In genomic region chr6:36727491-36728021, GRCh38 we compare ENCODE assay signal across 11 cellular contexts. TPM values are rescaled to one million over a fixed set of nuclear protein-coding genes. Genes with fewer than 3 reads are reported as not detected.
DNase-seq lines count a peak whose midpoint lies in the region; ATAC-seq, FAIRE-seq and TF ChIP-seq lines count a peak whose summit lies in the region.
"Had no signal": no experiment of that assay in that cellular context is flagged by ENCODE, and none has a peak within 500 bp of the region (broad histone marks: within the 10 kb centered on the region; RNA-seq: fewer than 3 reads in every experiment).

No MANE protein-coding gene starts in this region.

- H3K27ac Mint-ChIP-seq in stimulated activated memory B cell treated with anti-CD40 and anti-IgM and Interleukin-4, amounts not matched to agents 10 μg/mL and 1 μg/mL and 100 μg/mL, for 72 hours = peak overlapping the region; percentile 46

- TF ChIP-seq CTCF in HepG2 (CRISPR knock-in tag; IDR thresholded peaks at IDR 0.05) (no peak), right lobe of liver (IDR thresholded peaks at IDR 0.05) (no peak), K562 (IDR thresholded peaks at IDR 0.05 in 2 of 3, conservative IDR thresholded peaks at IDR 0.05 in 1 of 3; ENCODE audit: insufficient read depth in 2 of 3, low read depth in 1 of 3, low read length in 3 of 3) (no peak), testis (IDR thresholded peaks at IDR 0.05) (no peak)

- no peaks in the 10 kb centered on the region for H3K36me3 Mint-ChIP-seq in stimulated activated memory B cell treated with anti-CD40 and anti-IgM and Interleukin-4, amounts not matched to agents 10 μg/mL and 1 μg/mL and 100 μg/mL, for 72 hours
- H3K36me3 Mint-ChIP-seq: T-cell had no signal

- H3K9me3 Mint-ChIP-seq in stimulated activated memory B cell treated with anti-CD40 and anti-IgM and Interleukin-4, amounts not matched to agents 10 μg/mL and 1 μg/mL and 100 μg/mL, for 72 hours = peaks cover 3% of the 10 kb centered on the region
- H3K9me3 Mint-ChIP-seq: T-cell had no signal

- intact Hi-C loops in HepG2 (cut with micrococcal nuclease; ENCODE audit: unreplicated experiment) (no loop called here), right lobe of liver (cut with DNase I) (no loop called here), K562 (cut with micrococcal nuclease) (no loop called here), testis (cut with DNase I; ENCODE audit: low total_unique reads) (no loop called here)

- no peaks in the 10 kb centered on the region for H3K4me1 ChIP-seq in HepG2 (ENCODE audit: insufficient read depth, low read length)
- no peaks in the 10 kb centered on the region for H3K4me1 ChIP-seq in right lobe of liver
- H3K4me1 ChIP-seq in K562 (replicated peaks in 1 of 2; ENCODE audit: control insufficient read depth in 2 of 2, insufficient read depth in 2 of 2, low read length in 2 of 2) = peaks cover 0 to 3% of the 10 kb centered on the region in 2 experiments; a peak in 1 of 5 replicates
- H3K4me1 ChIP-seq in testis = peaks cover 3% of the 10 kb centered on the region

- no peak overlapping the region for H2AFZ ChIP-seq in HepG2 (ENCODE audit: low read length)
- H2AFZ ChIP-seq in K562 (ENCODE audit: low read depth, low read length) = no peak overlapping the region
- H2AFZ ChIP-seq: hepatocyte had no signal

- no peak for TF ChIP-seq EP300 in HepG2 (IDR thresholded peaks at IDR 0.05; ENCODE audit: low read depth in 2 of 2, low read length in 2 of 2)
- no peak for TF ChIP-seq EP300 in HepG2 (CRISPR knock-in tag; IDR thresholded peaks at IDR 0.05; ENCODE audit: borderline replicate concordance)
- no peak for TF ChIP-seq EP300 in K562 (IDR thresholded peaks at IDR 0.05; ENCODE audit: low read length)

- H3K27me3 ChIP-seq in HepG2 (ENCODE audit: control insufficient read depth in 1 of 2, insufficient read depth in 2 of 2, low read length in 2 of 2) (peaks cover 4 to 44% of the 10 kb centered on the region in 2 experiments; a peak in 3 of 5 replicates), right lobe of liver (no peaks in the 10 kb centered on the region), K562 (ENCODE audit: control insufficient read depth in 2 of 2, insufficient read depth in 2 of 2, low read length in 2 of 2) (peaks cover 34 to 55% of the 10 kb centered on the region in 2 experiments), testis (no peaks in the 10 kb centered on the region)
- H3K27me3 ChIP-seq: hepatocyte had no signal

- H3K27ac ChIP-seq in HepG2 (ENCODE audit: extremely low read length, insufficient read depth, low read length) = no peak overlapping the region
- H3K27ac ChIP-seq in right lobe of liver = no peak overlapping the region
- H3K27ac ChIP-seq in K562 (ENCODE audit: extremely low read depth, low read depth, low read length) = no peak overlapping the region
- H3K27ac ChIP-seq in testis = no peak overlapping the region
- H3K27ac ChIP-seq: hepatocyte had no signal

- peaks cover 62% of the 10 kb centered on the region for H3K4me1 Mint-ChIP-seq in stimulated activated memory B cell treated with anti-CD40 and anti-IgM and Interleukin-4, amounts not matched to agents 10 μg/mL and 1 μg/mL and 100 μg/mL, for 72 hours

- CTCF ChIA-PET in HepG2 (lab: Yijun Ruan, JAX; ENCODE audit: low intra/inter-chr PET ratio, low total read pairs) = no interaction called here
- CTCF ChIA-PET in K562 (lab: Yijun Ruan, JAX; ENCODE audit: low intra/inter-chr PET ratio) = no interaction called here

- POLR2A ChIA-PET in HepG2 (lab: Yijun Ruan, JAX) (no interaction called here), K562 (lab: Yijun Ruan, JAX) (no interaction called here)

- H3K9ac ChIP-seq in HepG2 (ENCODE audit: insufficient read depth, low read depth, low read length) (no peak overlapping the region), K562 (ENCODE audit: insufficient read depth in 1 of 2, low read depth in 2 of 2, low read length in 2 of 2) (no peak overlapping the region)

- DNase-seq in HepG2 (ENCODE audit: low spot score) (no peak), right lobe of liver (no peak), NCI-H2196 (lab: John Stamatoyannopoulos, UW; ENCODE audit: unreplicated experiment) (peak; percentile 66), K562 (ENCODE audit: extremely low read depth in 1 of 4, low spot score in 3 of 4) (no peak), testis (no peak), amygdala (lab: John Stamatoyannopoulos, UW) (no peak)
- DNase-seq: T-cell had no signal

- H4K20me1 ChIP-seq in HepG2 (ENCODE audit: insufficient read depth, low read length) (no peaks in the 10 kb centered on the region), K562 (replicated peaks; ENCODE audit: control insufficient read depth, insufficient read depth, low read length) (no peaks in the 10 kb centered on the region; the same call in 1 of the 2 replicates)

- no peaks in the 10 kb centered on the region for H3K36me3 ChIP-seq in HepG2 (replicated peaks in 1 of 2; ENCODE audit: control insufficient read depth in 1 of 2, insufficient read depth in 2 of 2, low read length in 2 of 2)
- no peaks in the 10 kb centered on the region for H3K36me3 ChIP-seq in right lobe of liver
- no peaks in the 10 kb centered on the region for H3K36me3 ChIP-seq in K562 (ENCODE audit: control insufficient read depth, insufficient read depth, low read length)
- no peaks in the 10 kb centered on the region for H3K36me3 ChIP-seq in testis (ENCODE audit: low read depth, missing control alignments)

- no peak for FAIRE-seq in HepG2 (lab: Jason Lieb, UNC)
- no peak for FAIRE-seq in K562 (lab: Jason Lieb, UNC)

- H3K27me3 Mint-ChIP-seq in stimulated activated memory B cell treated with anti-CD40 and anti-IgM and Interleukin-4, amounts not matched to agents 10 μg/mL and 1 μg/mL and 100 μg/mL, for 72 hours = no peaks in the 10 kb centered on the region
- H3K27me3 Mint-ChIP-seq: T-cell had no signal

- in situ Hi-C loops in HepG2 (cut with HindIII; ENCODE audit: extremely low pct_ligation_motif_present, low pct_unique_long_range_greater_than_20kb) (no loop called here), K562 (cut with MboI) (loop anchor here (10.0 kb wide), 1 partner anchor 113 kb away; no protein-coding TSS in a partner anchor)

- no peak for TF ChIP-seq POLR2A in HepG2 (IDR thresholded peaks at IDR 0.05; ENCODE audit: insufficient read depth in 1 of 2, low read depth in 2 of 2, low read length in 2 of 2)
- TF ChIP-seq POLR2A in right lobe of liver (IDR thresholded peaks at IDR 0.05) = no peak
- no peak for TF ChIP-seq POLR2A in K562 (conservative IDR thresholded peaks at IDR 0.05)
- no peak for TF ChIP-seq POLR2A in testis (IDR thresholded peaks at IDR 0.05)

- H3K4me2 ChIP-seq in HepG2 (ENCODE audit: low read depth, low read length) (no peak overlapping the region), K562 (ENCODE audit: insufficient read depth, low read length) (no peak overlapping the region)
- H3K4me2 ChIP-seq: hepatocyte had no signal

- H3K4me3 Mint-ChIP-seq in stimulated activated memory B cell treated with anti-CD40 and anti-IgM and Interleukin-4, amounts not matched to agents 10 μg/mL and 1 μg/mL and 100 μg/mL, for 72 hours = no peak overlapping the region
- H3K4me3 Mint-ChIP-seq: T-cell had no signal

- BruUV-seq in HepG2 (replicated peaks; lab: Mats Ljungman, UMichigan) = no TSS peak
- no TSS peak for BruUV-seq in K562 (replicated peaks; lab: Mats Ljungman, UMichigan)

- TF ChIP-seq RAD21 in HepG2 (CRISPR knock-in tag; IDR thresholded peaks at IDR 0.05) (no peak), K562 (CRISPR knock-in tag; conservative IDR thresholded peaks at IDR 0.05 in 1 of 2, IDR thresholded peaks at IDR 0.05 in 1 of 2) (no peak)

- H3K9me3 ChIP-seq in HepG2 (ENCODE audit: low read length) = no peaks in the 10 kb centered on the region
- no peaks in the 10 kb centered on the region for H3K9me3 ChIP-seq in right lobe of liver
- H3K9me3 ChIP-seq in K562 (replicated peaks; ENCODE audit: control insufficient read depth, insufficient read depth, low read depth, low read length) = no peaks in the 10 kb centered on the region
- H3K9me3 ChIP-seq in testis = no peaks in the 10 kb centered on the region

- H3K79me2 ChIP-seq in HepG2 (ENCODE audit: insufficient read depth, low read length) (no peaks in the 10 kb centered on the region), K562 (ENCODE audit: control insufficient read depth, insufficient read depth, low read length) (no peaks in the 10 kb centered on the region)
- H3K79me2 ChIP-seq: hepatocyte had no signal

- H3K4me3 ChIP-seq in HepG2 (replicated peaks in 1 of 3; ENCODE audit: insufficient read depth in 1 of 3, low read depth in 2 of 3, low read length in 3 of 3) (no peak overlapping the region), right lobe of liver (no peak overlapping the region), K562 (no peak overlapping the region), testis (no peak overlapping the region)
- H3K4me3 ChIP-seq: hepatocyte had no signal

- no peak for ATAC-seq in HepG2
- ATAC-seq in right lobe of liver = no peak
- no peak for ATAC-seq in K562
- no peak for ATAC-seq in stimulated activated memory B cell treated with anti-CD40 and anti-IgM and Interleukin-4, amounts not matched to agents 10 μg/mL and 1 μg/mL and 100 μg/mL, for 72 hours
- ATAC-seq in GM19351 (IDR thresholded peaks at IDR 0.05; ENCODE audit: unreplicated experiment) = no peak

- no peaks in the 10 kb centered on the region for H3K9me1 ChIP-seq in K562 (ENCODE audit: control insufficient read depth, insufficient read depth, low read length)

- 67% methylated on average over 3 of the region's 7 CpGs for WGBS in HepG2 (ENCODE audit: low lambda C conversion rate)
- 100% methylated on average over 1 of the region's 7 CpGs for whole genome bisulfite sequencing in right lobe of liver (ENCODE audit: insufficient coverage, low coverage, low lambda C conversion rate, missing lambda C conversion rate)
- WGBS in K562 (ENCODE audit: insufficient coverage, low coverage, missing lambda C conversion rate) = 30% methylated on average over 7 of the region's 7 CpGs
- WGBS in testis, 2 donors = 96 to 98% methylated on average over 6 to 7 of the region's 7 CpGs

RNA-seq across cellular contexts. Expression of gene RAB44, which starts 29.9 kb away (rescaled TPM):
- not detected in 2 replicates for total RNA-seq in HepG2 (2016; rRNA removed; fragmentation: Illumina TruSeq; extraction: Trizol)
- not detected in 2 replicates for total RNA-seq in HepG2 (2016; cell fraction: cytosol; rRNA removed; fragmentation: Illumina TruSeq; extraction: Trizol; ENCODE audit: low read depth)
- not detected in 2 replicates for total RNA-seq in HepG2 (2016; cell fraction: insoluble cytoplasmic fraction; rRNA removed; fragmentation: Illumina TruSeq; extraction: Trizol)
- total RNA-seq in HepG2 (2016; cell fraction: membrane; rRNA removed; fragmentation: Illumina TruSeq; extraction: Trizol) = not detected in 2 replicates
- total RNA-seq in HepG2 (2016; cell fraction: nucleus; rRNA removed; fragmentation: Illumina TruSeq; extraction: Trizol) = not detected in 2 replicates
- not detected in 2 replicates for polyA plus RNA-seq in HepG2 (2011; rRNA removed)
- not detected in 2 replicates for polyA plus RNA-seq in HepG2 (2011; cell fraction: cytosol; rRNA removed)
- 0.09 TPM in 1 of 2 replicates, not detected in the other for polyA plus RNA-seq in HepG2 (2011; cell fraction: nucleus; rRNA removed)
- not detected in 2 replicates for polyA plus RNA-seq in HepG2 (2012)
- polyA plus RNA-seq in HepG2 (2016; cell fraction: cytosol; fragmentation: Illumina TruSeq; extraction: Trizol; ENCODE audit: low read depth) = not detected in 2 replicates
- polyA plus RNA-seq in HepG2 (2016; cell fraction: insoluble cytoplasmic fraction; fragmentation: Illumina TruSeq; extraction: Trizol; ENCODE audit: low read depth) = not detected in 2 replicates
- polyA plus RNA-seq in HepG2 (2016; cell fraction: membrane; fragmentation: Illumina TruSeq; extraction: Trizol; ENCODE audit: low read depth) = not detected in 2 replicates
- 0.13 TPM in 1 of 2 replicates, not detected in the other for polyA plus RNA-seq in HepG2 (2016; cell fraction: nucleus; fragmentation: Illumina TruSeq; extraction: Trizol; ENCODE audit: insufficient read depth, low read depth)
- 0.02 TPM in 1 of 2 replicates, not detected in the other for polyA minus RNA-seq in HepG2 (2011; rRNA and poly(A)+ RNA removed; ENCODE audit: low replicate concordance)
- polyA minus RNA-seq in HepG2 (2011; cell fraction: cytosol; rRNA and poly(A)+ RNA removed) = not detected in 2 replicates
- 0.13 TPM in 1 of 2 replicates, not detected in the other for polyA minus RNA-seq in HepG2 (2011; cell fraction: nucleus; rRNA and poly(A)+ RNA removed)
- under 1 TPM in 3 of 6 experiments, not detected in 3; 0.05 to 0.07 (median 0.07) TPM for total RNA-seq in right lobe of liver
- total RNA-seq in K562 (2011; cell fraction: chromatin; rRNA removed; ENCODE audit: low replicate concordance) = not detected in 2 replicates
- 0.17 TPM in 1 of 2 replicates, not detected in the other for total RNA-seq in K562 (2011; cell fraction: nucleolus; rRNA removed)
- total RNA-seq in K562 (2011; cell fraction: nucleoplasm; rRNA removed) = not detected in 2 replicates
- not detected in 2 replicates for total RNA-seq in K562 (2014; rRNA removed)
- total RNA-seq in K562 (2014; rRNA removed; fragmentation: Illumina TruSeq; extraction: Trizol) = not detected in 2 replicates
- not detected in 2 replicates for total RNA-seq in K562 (2015; rRNA removed; fragmentation: Illumina TruSeq; extraction: Trizol)
- not detected in 2 replicates for total RNA-seq in K562 (2021)
- not detected in 2 replicates for polyA plus RNA-seq in K562 (2011; rRNA removed)
- polyA plus RNA-seq in K562 (2011; cell fraction: cytosol; rRNA removed) = not detected in 2 replicates
- not detected in 2 replicates for polyA plus RNA-seq in K562 (2011; cell fraction: nucleus; rRNA removed)
- 0.10 TPM in 1 of 2 replicates, not detected in the other for polyA plus RNA-seq in K562 (2012)
- polyA plus RNA-seq in K562 (2014; fragmentation: Illumina TruSeq; extraction: Trizol) = not detected in 2 replicates
- polyA plus RNA-seq in K562 (2014; fragmentation: Nextera tagmentation; extraction: Ambion mirVana) = not detected
- not detected in 2 replicates for polyA plus RNA-seq in K562 (2014; rRNA removed)
- not detected in 2 replicates for polyA minus RNA-seq in K562 (2011; rRNA and poly(A)+ RNA removed)
- polyA minus RNA-seq in K562 (2011; cell fraction: cytosol; rRNA and poly(A)+ RNA removed) = not detected in 2 replicates
- not detected in 2 replicates for polyA minus RNA-seq in K562 (2011; cell fraction: nucleus; rRNA and poly(A)+ RNA removed)
- total RNA-seq in testis = under 1 TPM; 0.24 to 0.56 TPM
- 0.09 TPM for polyA plus RNA-seq in testis (ENCODE audit: insufficient read depth, low read depth, low replicate concordance)
- total RNA-seq: hepatocyte had no signal
- polyA plus RNA-seq: aorta, hepatocyte had no signal

RNA-seq across cellular contexts. Expression of gene CDKN1A, which starts 49.0 kb away (rescaled TPM):
- total RNA-seq in HepG2 (2016; rRNA removed; fragmentation: Illumina TruSeq; extraction: Trizol) (56.0 and 60.7 TPM in 2 replicates), right lobe of liver (100 to 1,000 TPM in 1 of 6 experiments, 10 to 100 TPM in 5; 20.0 to 124 (median 58.6) TPM), K562 (2014; rRNA removed) (5.1 and 5.6 TPM in 2 replicates), K562 (2014; rRNA removed; fragmentation: Illumina TruSeq; extraction: Trizol) (2.5 and 3.3 TPM in 2 replicates), K562 (2015; rRNA removed; fragmentation: Illumina TruSeq; extraction: Trizol) (2.1 TPM in 2 replicates), K562 (2021) (7.3 and 8.1 TPM in 2 replicates), testis (100 to 1,000 TPM; 154 TPM)
- total RNA-seq in HepG2 (2016; cell fraction: cytosol; rRNA removed; fragmentation: Illumina TruSeq; extraction: Trizol; ENCODE audit: low read depth) = 14.1 and 14.6 TPM in 2 replicates
- total RNA-seq in HepG2 (2016; cell fraction: insoluble cytoplasmic fraction; rRNA removed; fragmentation: Illumina TruSeq; extraction: Trizol) = 60.2 and 60.7 TPM in 2 replicates
- total RNA-seq in HepG2 (2016; cell fraction: membrane; rRNA removed; fragmentation: Illumina TruSeq; extraction: Trizol) = 35.8 and 37.2 TPM in 2 replicates
- total RNA-seq in HepG2 (2016; cell fraction: nucleus; rRNA removed; fragmentation: Illumina TruSeq; extraction: Trizol) = 39.4 and 41.1 TPM in 2 replicates
- polyA plus RNA-seq in HepG2 (2011; rRNA removed) (92.1 and 131 TPM in 2 replicates), K562 (2011; rRNA removed) (7.6 and 9.2 TPM in 2 replicates), K562 (2014; fragmentation: Illumina TruSeq; extraction: Trizol) (5.8 and 7.7 TPM in 2 replicates), K562 (2014; fragmentation: Nextera tagmentation; extraction: Ambion mirVana) (under 1 TPM; 0.25 to 0.49 TPM), K562 (2014; rRNA removed) (5.9 and 7.0 TPM in 2 replicates), testis (ENCODE audit: insufficient read depth, low read depth, low replicate concordance) (64.2 TPM)
- 101 and 109 TPM in 2 replicates for polyA plus RNA-seq in HepG2 (2011; cell fraction: cytosol; rRNA removed)
- 99.7 and 130 TPM in 2 replicates for polyA plus RNA-seq in HepG2 (2011; cell fraction: nucleus; rRNA removed)
- polyA plus RNA-seq in HepG2 (2012) = 25.4 and 74.5 TPM in 2 replicates
- polyA plus RNA-seq in HepG2 (2016; cell fraction: cytosol; fragmentation: Illumina TruSeq; extraction: Trizol; ENCODE audit: low read depth) = 11.7 and 12.8 TPM in 2 replicates
- 67.9 and 74.3 TPM in 2 replicates for polyA plus RNA-seq in HepG2 (2016; cell fraction: insoluble cytoplasmic fraction; fragmentation: Illumina TruSeq; extraction: Trizol; ENCODE audit: low read depth)
- polyA plus RNA-seq in HepG2 (2016; cell fraction: membrane; fragmentation: Illumina TruSeq; extraction: Trizol; ENCODE audit: low read depth) = 27.1 and 27.5 TPM in 2 replicates
- 70.1 and 78.2 TPM in 2 replicates for polyA plus RNA-seq in HepG2 (2016; cell fraction: nucleus; fragmentation: Illumina TruSeq; extraction: Trizol; ENCODE audit: insufficient read depth, low read depth)
- polyA minus RNA-seq in HepG2 (2011; rRNA and poly(A)+ RNA removed; ENCODE audit: low replicate concordance) = 52.9 and 74.7 TPM in 2 replicates
- 33.1 and 37.9 TPM in 2 replicates for polyA minus RNA-seq in HepG2 (2011; cell fraction: cytosol; rRNA and poly(A)+ RNA removed)
- polyA minus RNA-seq in HepG2 (2011; cell fraction: nucleus; rRNA and poly(A)+ RNA removed) = 23.8 and 39.9 TPM in 2 replicates
- total RNA-seq in K562 (2011; cell fraction: chromatin; rRNA removed; ENCODE audit: low replicate concordance) = 2.3 and 8.5 TPM in 2 replicates
- total RNA-seq in K562 (2011; cell fraction: nucleolus; rRNA removed) = 6.4 and 8.2 TPM in 2 replicates
- total RNA-seq in K562 (2011; cell fraction: nucleoplasm; rRNA removed) = 5.9 and 9.0 TPM in 2 replicates
- polyA plus RNA-seq in K562 (2011; cell fraction: cytosol; rRNA removed) = 10.9 and 18.9 TPM in 2 replicates
- polyA plus RNA-seq in K562 (2011; cell fraction: nucleus; rRNA removed) = 9.1 and 12.7 TPM in 2 replicates
- 8.9 and 18.7 TPM in 2 replicates for polyA plus RNA-seq in K562 (2012)
- polyA minus RNA-seq in K562 (2011; rRNA and poly(A)+ RNA removed) = 2.5 and 3.7 TPM in 2 replicates
- 3.7 and 5.2 TPM in 2 replicates for polyA minus RNA-seq in K562 (2011; cell fraction: cytosol; rRNA and poly(A)+ RNA removed)
- 3.1 and 4.0 TPM in 2 replicates for polyA minus RNA-seq in K562 (2011; cell fraction: nucleus; rRNA and poly(A)+ RNA removed)

Comparison
In these comparisons a context has a peak if more than half of its experiments do, and no peak if none do; other contexts are left out.
1. Of the 241 proteins assayed by ChIP-seq in both HepG2 and K562: peak only in HepG2: none; only in K562: GABPA, GABPB1 and MAX; in both: none; in neither: 238.